In genomic region chr6:134938896-134939295, GRCh38 we compare ENCODE assay signal across 8 cellular contexts. TPM values are rescaled to one million over a fixed set of nuclear protein-coding genes. Genes with fewer than 3 reads are reported as not detected.
DNase-seq lines count a peak whose midpoint lies in the region; ATAC-seq and TF ChIP-seq lines count a peak whose summit lies in the region.

No MANE protein-coding gene starts in this region.

- intact Hi-C loops in mucosa of descending colon (cut with DNase I, micrococcal nuclease): no loop called here

- H3K4me3 Mint-ChIP-seq in activated naive CD8-positive, alpha-beta T cell treated with anti-CD3 and anti-CD28 coated beads, Interleukin-2, amount 10 ng/mL, durations not matched to agents 7 days and 5 days: no peak overlapping the region

- no peaks in the 10 kb centered on the region for H3K27me3 Mint-ChIP-seq in activated naive CD8-positive, alpha-beta T cell treated with anti-CD3 and anti-CD28 coated beads, Interleukin-2, amount 10 ng/mL, durations not matched to agents 7 days and 5 days

- no peaks in the 10 kb centered on the region for H3K36me3 ChIP-seq in mucosa of descending colon (ENCODE audit: low read depth)

- no peaks in the 10 kb centered on the region for H3K9me3 ChIP-seq in mucosa of descending colon

- no peak overlapping the region for H3K4me3 ChIP-seq in mucosa of descending colon

- peaks cover 7% of the 10 kb centered on the region for H3K4me1 Mint-ChIP-seq in activated naive CD8-positive, alpha-beta T cell treated with anti-CD3 and anti-CD28 coated beads, Interleukin-2, amount 10 ng/mL, durations not matched to agents 7 days and 5 days

- TF ChIP-seq CTCF in mucosa of descending colon (IDR thresholded peaks at IDR 0.05): no peak

- H3K36me3 Mint-ChIP-seq in activated naive CD8-positive, alpha-beta T cell treated with anti-CD3 and anti-CD28 coated beads, Interleukin-2, amount 10 ng/mL, durations not matched to agents 7 days and 5 days: no peaks in the 10 kb centered on the region

- POLR2A ChIA-PET in activated naive CD8-positive, alpha-beta T cell treated with anti-CD3 and anti-CD28 coated beads, Interleukin-2, amount 10 ng/mL, durations not matched to agents 7 days and 5 days (lab: Charles Lee): no interaction called here

- no peak overlapping the region for H3K27ac Mint-ChIP-seq in activated naive CD8-positive, alpha-beta T cell treated with anti-CD3 and anti-CD28 coated beads, Interleukin-2, amount 10 ng/mL, durations not matched to agents 7 days and 5 days

- DNase-seq in T-helper 1 cell (peak in 3 of 5 donors; percentile 12 to 35 (median 23)), G401 (ENCODE audit: low spot score) (no peak), NCI-H2171 (lab: John Stamatoyannopoulos, UW) (no peak), GM19240 (ENCODE audit: insufficient read length, low spot score) (no peak), mucosa of descending colon (no peak)
- no peak for DNase-seq in activated naive CD8-positive, alpha-beta T cell treated with anti-CD3 and anti-CD28 coated beads, Interleukin-2, amount 10 ng/mL, durations not matched to agents 7 days and 5 days
- peak; percentile 24 for DNase-seq in stimulated activated CD8-positive, alpha-beta memory T cell treated with anti-CD3 and anti-CD28 coated beads, Interleukin-12 subunit alpha, Interleukin-12 subunit beta, amount 100 ng/mL, for 4 hours (ENCODE audit: low read depth)

- ATAC-seq in GM19025 (IDR thresholded peaks at IDR 0.05; ENCODE audit: low read depth, unreplicated experiment) (peak; percentile 78), mucosa of descending colon (no peak)
- ATAC-seq in activated naive CD8-positive, alpha-beta T cell treated with anti-CD3 and anti-CD28 coated beads, Interleukin-2, amount 10 ng/mL, durations not matched to agents 7 days and 5 days (ENCODE audit: low read depth): peak; percentile 85

- in situ Hi-C loops in G401 (cut with HindIII; ENCODE audit: low sequenced_read_pairs): no loop called here

- H3K4me1 ChIP-seq in mucosa of descending colon (ENCODE audit: low read depth): no peaks in the 10 kb centered on the region

- H3K9me3 Mint-ChIP-seq in activated naive CD8-positive, alpha-beta T cell treated with anti-CD3 and anti-CD28 coated beads, Interleukin-2, amount 10 ng/mL, durations not matched to agents 7 days and 5 days: no peaks in the 10 kb centered on the region

RNA-seq across cellular contexts. Expression of gene ALDH8A1, which starts 11.0 kb away (rescaled TPM):
- total RNA-seq in activated naive CD8-positive, alpha-beta T cell treated with anti-CD3 and anti-CD28 coated beads, Interleukin-2, amount 10 ng/mL, durations not matched to agents 7 days and 5 days: 1 to 10 TPM; 1.3 to 1.4 TPM
- 0.10 TPM in 1 of 2 replicates, not detected in the other for total RNA-seq in G401 (2014; rRNA removed; shearing (Covaris generic))
- total RNA-seq in mucosa of descending colon: 1 to 10 TPM in 1 of 3 donors, under 1 TPM in 2; 0.48 to 2.3 (median 0.75) TPM

Comparison
In these comparisons a context has a peak if more than half of its experiments do, and no peak if none do; other contexts are left out.
1. DNase-seq: peak in T-helper 1 cell (3 of 5) and stimulated activated CD8-positive, alpha-beta memory T cell treated with anti-CD3 and anti-CD28 coated beads, Interleukin-12 subunit alpha, Interleukin-12 subunit beta, amount 100 ng/mL, for 4 hours (single experiment); none in activated naive CD8-positive, alpha-beta T cell treated with anti-CD3 and anti-CD28 coated beads, Interleukin-2, amount 10 ng/mL, durations not matched to agents 7 days and 5 days (single experiment), G401 (single experiment), NCI-H2171 (single experiment), GM19240 (single experiment) and mucosa of descending colon (0 of 3).